ENCODE assay signal across 1 cellular context in genomic region chr19:41174297-41174928, GRCh38.
TF ChIP-seq lines count a peak whose summit lies in the region.

No MANE protein-coding gene starts in this region.

TF ChIP-seq in HCT116, 20 proteins besides CTCF, POLR2A, EP300 and RAD21:
- TF ChIP-seq SP1 (IDR thresholded peaks at IDR 0.05; ENCODE audit: low read depth) (no peak), FOSL1 (IDR thresholded peaks at IDR 0.05; ENCODE audit: low read depth) (no peak), CEBPB (IDR thresholded peaks at IDR 0.05; ENCODE audit: low read depth) (no peak), ZBTB33 (IDR thresholded peaks at IDR 0.05; ENCODE audit: extremely low read depth, insufficient replicate concordance, low read length) (no peak), ELF1 (IDR thresholded peaks at IDR 0.05; ENCODE audit: borderline replicate concordance, low read depth) (no peak), TCF7L2 (IDR thresholded peaks at IDR 0.05; ENCODE audit: borderline replicate concordance, extremely low read depth, insufficient read depth, insufficient read length) (no peak), SIN3A (IDR thresholded peaks at IDR 0.05; ENCODE audit: low read depth) (no peak), ZNF274 (IDR thresholded peaks at IDR 0.05; ENCODE audit: low read depth, low read length) (no peak), EGR1 (IDR thresholded peaks at IDR 0.05; ENCODE audit: low read depth) (no peak), POLR2AphosphoS5 (IDR thresholded peaks at IDR 0.05; ENCODE audit: low read depth, low read length) (no peak), SRF (IDR thresholded peaks at IDR 0.05; ENCODE audit: low read depth) (no peak)
TF ChIP-seq in HCT116: peak in this region for 0.
